In the genomic region with DNA sequence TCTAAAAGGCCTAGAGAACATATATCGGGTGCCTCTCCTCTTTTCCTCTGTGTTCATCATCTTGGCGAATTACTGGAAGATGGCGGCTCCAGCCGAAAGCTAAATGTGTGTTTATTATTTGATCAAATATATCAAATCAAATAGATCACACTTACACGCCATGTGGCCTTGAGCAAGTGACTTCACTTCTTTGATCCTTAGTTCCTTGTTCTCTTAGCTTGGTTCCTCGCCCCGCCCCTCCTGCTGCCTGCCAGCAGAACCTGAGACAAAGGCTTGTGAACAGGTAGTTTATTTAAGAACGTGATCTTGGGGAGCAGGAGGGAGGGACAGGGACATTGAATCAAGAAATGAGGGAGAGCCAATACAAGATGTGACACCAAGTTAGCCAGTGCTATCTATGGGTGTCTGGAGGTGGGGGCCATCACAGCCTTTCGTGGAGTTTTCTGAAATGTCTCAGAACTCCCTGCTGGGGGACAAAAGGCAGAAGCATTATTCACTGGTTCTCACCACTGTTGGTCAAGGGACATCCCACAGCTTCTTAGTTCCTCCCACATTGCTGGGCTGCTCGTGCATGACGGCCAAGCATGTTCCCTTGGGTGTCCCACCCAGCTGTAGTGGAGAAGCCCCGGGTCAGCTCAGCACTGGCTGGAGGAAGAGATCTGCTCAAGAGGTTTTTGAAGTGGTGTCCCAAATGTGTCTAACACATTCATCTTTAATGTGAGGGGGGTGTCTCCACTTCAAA, we compare ENCODE assay signal across 12 cellular contexts. TPM values are rescaled to one million over a fixed set of nuclear protein-coding genes. Genes with fewer than 3 reads are reported as not detected.
DNase-seq lines count a peak whose midpoint lies in the region; ATAC-seq, FAIRE-seq and TF ChIP-seq lines count a peak whose summit lies in the region.
"Had no signal": no experiment of that assay in that cellular context is flagged by ENCODE, and none has a peak within 500 bp of the region (broad histone marks: within the 10 kb centered on the region; RNA-seq: fewer than 3 reads in every experiment).

No MANE protein-coding gene starts in this region.

- H3K4me3 ChIP-seq in colonic mucosa: no peak overlapping the region

- H3K27me3 ChIP-seq in colonic mucosa: no peaks in the 10 kb centered on the region

- peak; percentile 44 for FAIRE-seq in GM18507 (lab: Jason Lieb, UNC)
- FAIRE-seq: astrocyte had no signal

- no peak for TF ChIP-seq CTCF in colonic mucosa (IDR thresholded peaks at IDR 0.05)
- TF ChIP-seq CTCF in progenitor cell of endocrine pancreas (IDR thresholded peaks at IDR 0.05; ENCODE audit: unreplicated experiment): no peak

- H3K9me3 Mint-ChIP-seq in progenitor cell of endocrine pancreas (ENCODE audit: low read depth): no peaks in the 10 kb centered on the region
- H3K9me3 Mint-ChIP-seq: activated B cell treated with CpG ODN at 0.5 μM for 24 hours had no signal

- H3K27ac ChIP-seq in colonic mucosa: no peak overlapping the region

- no peak for DNase-seq in GM18507 (ENCODE audit: extremely low spot score, insufficient read length, low read depth)
- peak; percentile 87 for DNase-seq in colonic mucosa
- DNase-seq in progenitor cell of endocrine pancreas (ENCODE audit: low spot score, unreplicated experiment): no peak
- DNase-seq in medulla oblongata (ENCODE audit: extremely low spot score): no peak
- no peak for DNase-seq in NCI-H1417 treated with DMSO at 0.1 percent for 48 hours (lab: John Stamatoyannopoulos, UW)
- DNase-seq in stimulated activated CD4-positive, alpha-beta T cell treated with anti-CD3 and anti-CD28 coated beads, Interleukin-2, amount 100 ng/mL, for 48 hours: no peak
- DNase-seq in A172 (ENCODE audit: low spot score): no peak
- DNase-seq: activated B cell treated with CpG ODN at 0.5 μM for 24 hours, glutamatergic neuron, NCI-H524 had no signal

- H3K27ac Mint-ChIP-seq in progenitor cell of endocrine pancreas: peak overlapping the region; percentile 45
- H3K27ac Mint-ChIP-seq: activated B cell treated with CpG ODN at 0.5 μM for 24 hours had no signal

- ATAC-seq in HG02885 (IDR thresholded peaks at IDR 0.05; ENCODE audit: poor library complexity, unreplicated experiment): peak; percentile 74

- H3K9ac ChIP-seq in colonic mucosa (ENCODE audit: low read depth in 2 of 2, low read length in 2 of 2): peak overlapping the region in 1 of 2 donors; percentile 13

- no peak overlapping the region for H3K4me3 Mint-ChIP-seq in progenitor cell of endocrine pancreas (ENCODE audit: low read depth)
- H3K4me3 Mint-ChIP-seq: activated B cell treated with CpG ODN at 0.5 μM for 24 hours had no signal

- no peaks in the 10 kb centered on the region for H3K9me3 ChIP-seq in colonic mucosa

- H3K36me3 Mint-ChIP-seq in progenitor cell of endocrine pancreas (ENCODE audit: insufficient read depth): no peaks in the 10 kb centered on the region

- peaks cover 3% of the 10 kb centered on the region for H3K27me3 Mint-ChIP-seq in progenitor cell of endocrine pancreas

- intact Hi-C loops in colonic mucosa (cut with DNase I): no loop called here

- no peaks in the 10 kb centered on the region for H3K36me3 ChIP-seq in colonic mucosa

- peaks cover 2% of the 10 kb centered on the region for H3K4me1 Mint-ChIP-seq in progenitor cell of endocrine pancreas (ENCODE audit: low read depth)

- peaks cover 8% of the 10 kb centered on the region for H3K4me1 ChIP-seq in colonic mucosa

RNA-seq across cellular contexts. Expression of a gene that starts 44.9 kb away (rescaled TPM):
- total RNA-seq in colonic mucosa: 10 to 100 TPM in 1 of 2 donors, 1 to 10 TPM in 1; 4.2 to 13.4 TPM
- total RNA-seq in progenitor cell of endocrine pancreas: 22.3 and 23.6 TPM in 2 replicates
- 6.7 and 7.2 TPM in 2 replicates for total RNA-seq in A172 (2014; rRNA removed; shearing (Covaris generic))
